ENCODE assay signal across 8 cellular contexts in the genomic region with DNA sequence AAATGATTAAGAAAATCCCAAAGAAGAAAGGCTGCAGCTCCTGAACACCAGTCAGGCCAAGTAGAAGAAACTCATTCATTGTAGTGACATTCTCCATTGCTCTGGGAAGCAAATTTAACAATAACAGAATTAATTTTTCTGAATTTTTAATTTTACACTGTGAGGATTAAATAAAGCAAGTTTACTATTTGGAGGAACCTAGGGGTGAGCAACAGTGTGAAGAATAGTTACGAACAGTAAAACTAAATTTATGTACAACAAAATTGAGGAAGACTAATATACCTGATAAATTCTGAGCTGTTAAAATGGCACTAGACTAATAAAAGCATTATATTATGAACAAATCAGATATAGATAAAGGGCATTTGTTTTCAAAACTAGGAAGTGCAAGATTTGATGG. TPM values are rescaled to one million over a fixed set of nuclear protein-coding genes. Genes with fewer than 3 reads are reported as not detected.
"Had no signal": no experiment of that assay in that cellular context is flagged by ENCODE, and none has a peak within 500 bp of the region (broad histone marks: within the 10 kb centered on the region; RNA-seq: fewer than 3 reads in every experiment).

A gene with protein sequence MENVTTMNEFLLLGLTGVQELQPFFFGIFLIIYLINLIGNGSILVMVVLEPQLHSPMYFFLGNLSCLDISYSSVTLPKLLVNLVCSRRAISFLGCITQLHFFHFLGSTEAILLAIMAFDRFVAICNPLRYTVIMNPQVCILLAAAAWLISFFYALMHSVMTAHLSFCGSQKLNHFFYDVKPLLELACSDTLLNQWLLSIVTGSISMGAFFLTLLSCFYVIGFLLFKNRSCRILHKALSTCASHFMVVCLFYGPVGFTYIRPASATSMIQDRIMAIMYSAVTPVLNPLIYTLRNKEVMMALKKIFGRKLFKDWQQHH (minus strand): TSS at position 101 of the 400 bp plus-strand sequence. CDS start 4 bp downstream, at position 97.

- H3K4me3 ChIP-seq: K562 had no signal

- H3K4me1 Mint-ChIP-seq: IgD-negative memory B cell had no signal

- H3K27ac Mint-ChIP-seq: IgD-negative memory B cell had no signal

- FAIRE-seq: HepG2, K562 had no signal

- ATAC-seq: HepG2, K562 had no signal

- DNase-seq: IMR-90, KBM-7 had no signal

- H3K27ac ChIP-seq: HL-60 had no signal

- H3K36me3 Mint-ChIP-seq: IgD-negative memory B cell had no signal

- H3K4me3 Mint-ChIP-seq: IgD-negative memory B cell had no signal

RNA-seq across cellular contexts. Expression of the gene that starts here (rescaled TPM):
- total RNA-seq: HepG2, HT-29, HT1080, IMR-90, K562 had no signal
- polyA plus RNA-seq: HepG2, IgD-negative memory B cell, IMR-90, K562 had no signal
